In genomic region chr9:130856474-130856873, GRCh38 we compare ENCODE assay signal across 1 cellular context.
TF ChIP-seq lines count a peak whose summit lies in the region.

No MANE protein-coding gene starts in this region.

TF ChIP-seq in IMR-90, 13 proteins besides CTCF, POLR2A, EP300 and RAD21 (continued from another document):
- TF ChIP-seq ELK1 (IDR thresholded peaks at IDR 0.05; ENCODE audit: borderline replicate concordance, low read depth, low read length): no peak
- TF ChIP-seq CEBPB (IDR thresholded peaks at IDR 0.05; ENCODE audit: low read depth, low read length): no peak
- no peak for TF ChIP-seq BHLHE40 (IDR thresholded peaks at IDR 0.05; ENCODE audit: low read depth, low read length)
TF ChIP-seq in IMR-90: peak in this region for 0.
